ENCODE assay signal across 22 cellular contexts in genomic region chr15:67829647-67830504, GRCh38. TPM values are rescaled to one million over a fixed set of nuclear protein-coding genes. Genes with fewer than 3 reads are reported as not detected.
DNase-seq lines count a peak whose midpoint lies in the region; ATAC-seq and TF ChIP-seq lines count a peak whose summit lies in the region.
"Had no signal": no experiment of that assay in that cellular context is flagged by ENCODE, and none has a peak within 500 bp of the region (broad histone marks: within the 10 kb centered on the region; RNA-seq: fewer than 3 reads in every experiment).

No MANE protein-coding gene starts in this region.

- ATAC-seq in activated T-helper 17 cell treated with anti-CD3 and anti-CD28 coated beads, Interleukin-2, amount 50 U/mL, for 72 hours (replicated peaks): no peak
- ATAC-seq in memory B cell (ENCODE audit: low read depth): no peak
- no peak for ATAC-seq in upper lobe of right lung
- no peak for ATAC-seq in HG03280 (IDR thresholded peaks at IDR 0.05; ENCODE audit: unreplicated experiment)
- ATAC-seq: K562, right cardiac atrium had no signal

- H3K9me2 ChIP-seq in GM23248 (ENCODE audit: insufficient read depth): no peaks in the 10 kb centered on the region

- no peak overlapping the region for H3K4me3 ChIP-seq in upper lobe of right lung
- no peak overlapping the region for H3K4me3 ChIP-seq in GM23248
- H3K4me3 ChIP-seq: K562, SJCRH30 had no signal

- no peaks in the 10 kb centered on the region for H3K79me2 ChIP-seq in GM23248 (ENCODE audit: insufficient read depth)

- peaks cover 100% of the 10 kb centered on the region for H3K27me3 Mint-ChIP-seq in activated naive CD4-positive, alpha-beta T cell treated with anti-CD3 and anti-CD28 coated beads, Interleukin-2, amount 10 ng/mL, durations not matched to agents 7 days and 5 days
- peaks cover 72% of the 10 kb centered on the region for H3K27me3 Mint-ChIP-seq in activated naive CD4-positive, alpha-beta T cell treated with anti-CD3 and anti-CD28 coated beads for 36 hours (ENCODE audit: low read depth)
- peaks cover 59% of the 10 kb centered on the region for H3K27me3 Mint-ChIP-seq in activated T-helper 17 cell treated with anti-CD3 and anti-CD28 coated beads, Interleukin-2, amount 50 U/mL, for 72 hours
- H3K27me3 Mint-ChIP-seq in memory B cell: peaks cover 34% of the 10 kb centered on the region

- H3K27ac Mint-ChIP-seq in activated naive CD4-positive, alpha-beta T cell treated with anti-CD3 and anti-CD28 coated beads, Interleukin-2, amount 10 ng/mL, durations not matched to agents 7 days and 5 days: peak overlapping the region; percentile 72
- H3K27ac Mint-ChIP-seq in activated naive CD4-positive, alpha-beta T cell treated with anti-CD3 and anti-CD28 coated beads for 36 hours: no peak overlapping the region
- H3K27ac Mint-ChIP-seq in activated T-helper 17 cell treated with anti-CD3 and anti-CD28 coated beads, Interleukin-2, amount 50 U/mL, for 72 hours: no peak overlapping the region
- H3K27ac Mint-ChIP-seq in memory B cell: peak overlapping the region; percentile 1

- H3K4me1 ChIP-seq in upper lobe of right lung (peaks cover 55% of the 10 kb centered on the region), GM23248 (ENCODE audit: insufficient read depth) (no peaks in the 10 kb centered on the region)
- H3K4me1 ChIP-seq: SJCRH30 had no signal

- peaks cover 51% of the 10 kb centered on the region for H3K4me1 Mint-ChIP-seq in activated naive CD4-positive, alpha-beta T cell treated with anti-CD3 and anti-CD28 coated beads, Interleukin-2, amount 10 ng/mL, durations not matched to agents 7 days and 5 days
- H3K4me1 Mint-ChIP-seq in activated naive CD4-positive, alpha-beta T cell treated with anti-CD3 and anti-CD28 coated beads for 36 hours (ENCODE audit: low read depth): peaks cover 46% of the 10 kb centered on the region
- peaks cover 31% of the 10 kb centered on the region for H3K4me1 Mint-ChIP-seq in activated T-helper 17 cell treated with anti-CD3 and anti-CD28 coated beads, Interleukin-2, amount 50 U/mL, for 72 hours
- peaks cover 23% of the 10 kb centered on the region for H3K4me1 Mint-ChIP-seq in memory B cell

- WGBS in GM23248 (ENCODE audit: low coverage in 1 of 2, low lambda C conversion rate in 2 of 2, missing lambda C conversion rate in 2 of 2), 2 experiments: 33 to 40% methylated on average over 50 to 63 of the region's 68 CpGs

- H4K20me1 ChIP-seq in GM23248 (ENCODE audit: insufficient read depth): no peaks in the 10 kb centered on the region

- no peak overlapping the region for H2AFZ ChIP-seq in GM23248

- no peak overlapping the region for H3K9ac ChIP-seq in GM23248

- peaks cover 6% of the 10 kb centered on the region for H3K36me3 Mint-ChIP-seq in activated naive CD4-positive, alpha-beta T cell treated with anti-CD3 and anti-CD28 coated beads, Interleukin-2, amount 10 ng/mL, durations not matched to agents 7 days and 5 days
- no peaks in the 10 kb centered on the region for H3K36me3 Mint-ChIP-seq in activated naive CD4-positive, alpha-beta T cell treated with anti-CD3 and anti-CD28 coated beads for 36 hours (ENCODE audit: low read depth)
- peaks cover 8% of the 10 kb centered on the region for H3K36me3 Mint-ChIP-seq in activated T-helper 17 cell treated with anti-CD3 and anti-CD28 coated beads, Interleukin-2, amount 50 U/mL, for 72 hours (ENCODE audit: low read depth)
- peaks cover 2% of the 10 kb centered on the region for H3K36me3 Mint-ChIP-seq in memory B cell

- DNase-seq in activated naive CD4-positive, alpha-beta T cell treated with anti-CD3 and anti-CD28 coated beads, Interleukin-2, amount 10 ng/mL, durations not matched to agents 7 days and 5 days: no peak
- DNase-seq in activated naive CD4-positive, alpha-beta T cell treated with anti-CD3 and anti-CD28 coated beads for 36 hours: no peak
- DNase-seq in memory B cell (ENCODE audit: low spot score in 2 of 2) (no peak), upper lobe of right lung (peak; percentile 55), GM23248 (no peak), hippocampal formation (lab: John Stamatoyannopoulos, UW) (no peak)
- DNase-seq: ACHN; activated CD4-positive, alpha-beta T cell treated with anti-CD3 and anti-CD28 coated beads, Interleukin-2, amount 50 U/mL, for 1 hour; mesenchymal stem cell; NCI-H1092; NCI-H526 treated with DMSO at 0.1 percent for 48 hours; OCI-M1; right cardiac atrium; SJCRH30; stomach; T1000 had no signal

- no peak overlapping the region for H3K4me2 ChIP-seq in GM23248 (ENCODE audit: unreplicated experiment)

- no peak overlapping the region for H3K4me3 Mint-ChIP-seq in activated naive CD4-positive, alpha-beta T cell treated with anti-CD3 and anti-CD28 coated beads, Interleukin-2, amount 10 ng/mL, durations not matched to agents 7 days and 5 days
- H3K4me3 Mint-ChIP-seq in activated naive CD4-positive, alpha-beta T cell treated with anti-CD3 and anti-CD28 coated beads for 36 hours: no peak overlapping the region
- H3K4me3 Mint-ChIP-seq in activated T-helper 17 cell treated with anti-CD3 and anti-CD28 coated beads, Interleukin-2, amount 50 U/mL, for 72 hours: peak overlapping the region; percentile 37
- H3K4me3 Mint-ChIP-seq in memory B cell: no peak overlapping the region

- H3F3A ChIP-seq in GM23248 (ENCODE audit: insufficient read depth): no peaks in the 10 kb centered on the region

- in situ Hi-C loops in GM23248 (cut with MboI): loop anchor here (10.0 kb wide), 2 partner anchors 325 to 885 kb away; no protein-coding TSS in a partner anchor

- H3K27ac ChIP-seq in upper lobe of right lung (no peak overlapping the region), GM23248 (no peak overlapping the region)
- H3K27ac ChIP-seq: dorsolateral prefrontal cortex, esophagus muscularis mucosa, SJCRH30, stomach had no signal

- no peak for TF ChIP-seq CTCF in upper lobe of right lung (IDR thresholded peaks at IDR 0.05)

- no peaks in the 10 kb centered on the region for H3K9me3 ChIP-seq in upper lobe of right lung
- no peaks in the 10 kb centered on the region for H3K9me3 ChIP-seq in GM23248 (ENCODE audit: low read depth)
- H3K9me3 ChIP-seq: esophagus muscularis mucosa had no signal

- no peaks in the 10 kb centered on the region for H3K9me3 Mint-ChIP-seq in activated naive CD4-positive, alpha-beta T cell treated with anti-CD3 and anti-CD28 coated beads, Interleukin-2, amount 10 ng/mL, durations not matched to agents 7 days and 5 days
- no peaks in the 10 kb centered on the region for H3K9me3 Mint-ChIP-seq in activated naive CD4-positive, alpha-beta T cell treated with anti-CD3 and anti-CD28 coated beads for 36 hours
- no peaks in the 10 kb centered on the region for H3K9me3 Mint-ChIP-seq in activated T-helper 17 cell treated with anti-CD3 and anti-CD28 coated beads, Interleukin-2, amount 50 U/mL, for 72 hours
- peaks cover 5% of the 10 kb centered on the region for H3K9me3 Mint-ChIP-seq in memory B cell

- peaks cover 100% of the 10 kb centered on the region for H3K27me3 ChIP-seq in upper lobe of right lung
- peaks cover 92% of the 10 kb centered on the region for H3K27me3 ChIP-seq in GM23248 (replicated peaks; ENCODE audit: insufficient read depth)
- H3K27me3 ChIP-seq: SJCRH30 had no signal

- intact Hi-C loops in activated naive CD4-positive, alpha-beta T cell treated with anti-CD3 and anti-CD28 coated beads for 36 hours (cut with micrococcal nuclease): no loop called here
- intact Hi-C loops in upper lobe of right lung (cut with DNase I): loop anchor here (5.0 to 10.0 kb wide), 3 partner anchors 305 to 885 kb away; partner anchors contain the start of gene C15orf61

- CTCF ChIA-PET in activated naive CD4-positive, alpha-beta T cell treated with anti-CD3 and anti-CD28 coated beads, Interleukin-2, amount 10 ng/mL, durations not matched to agents 7 days and 5 days (lab: Charles Lee): no interaction called here
- CTCF ChIA-PET in activated naive CD4-positive, alpha-beta T cell treated with anti-CD3 and anti-CD28 coated beads for 36 hours (lab: Charles Lee): interaction anchor here (1.3 kb wide), 1 partner anchor 372 kb away, joined by 6 read pairs; no protein-coding TSS in a partner anchor

- H3K36me3 ChIP-seq in upper lobe of right lung (no peaks in the 10 kb centered on the region), GM23248 (ENCODE audit: low read depth) (no peaks in the 10 kb centered on the region)
- H3K36me3 ChIP-seq: esophagus muscularis mucosa, SJCRH30, stomach had no signal

RNA-seq across cellular contexts. Expression of gene SKOR1, which starts 4.6 kb away (rescaled TPM):
- under 1 TPM; 0.07 to 0.15 TPM for total RNA-seq in activated naive CD4-positive, alpha-beta T cell treated with anti-CD3 and anti-CD28 coated beads for 36 hours
- total RNA-seq in activated T-helper 17 cell treated with anti-CD3 and anti-CD28 coated beads, Interleukin-2, amount 50 U/mL, for 72 hours: under 1 TPM; 0.08 to 0.13 TPM
- 0.52 TPM for total RNA-seq in upper lobe of right lung
- 0.11 TPM in 1 of 2 replicates, not detected in the other for total RNA-seq in GM23248 (2014; rRNA removed; shearing (Covaris generic))
- polyA plus RNA-seq in GM23248 (2016; fragmentation: Nextera tagmentation; extraction: Ambion mirVana): not detected in 2 replicates

RNA-seq across cellular contexts. Expression of gene RNU6-1, which starts 10.0 kb away (rescaled TPM):
- not detected for total RNA-seq in activated naive CD4-positive, alpha-beta T cell treated with anti-CD3 and anti-CD28 coated beads for 36 hours
- not detected for total RNA-seq in activated T-helper 17 cell treated with anti-CD3 and anti-CD28 coated beads, Interleukin-2, amount 50 U/mL, for 72 hours
- total RNA-seq in upper lobe of right lung: not detected
- total RNA-seq in GM23248 (2014; rRNA removed; shearing (Covaris generic)): not detected in 2 replicates
- polyA plus RNA-seq in GM23248 (2016; fragmentation: Nextera tagmentation; extraction: Ambion mirVana): not detected in 2 replicates
- total RNA-seq: bronchial epithelial cell, dorsolateral prefrontal cortex, esophagus muscularis mucosa, K562, right cardiac atrium, SJCRH30, stomach had no signal
- polyA plus RNA-seq: K562, right cardiac atrium, stomach had no signal

Comparison
In these comparisons a context has a peak if more than half of its experiments do, and no peak if none do; other contexts are left out.
1. H3K27ac Mint-ChIP-seq: peak in activated naive CD4-positive, alpha-beta T cell treated with anti-CD3 and anti-CD28 coated beads, Interleukin-2, amount 10 ng/mL, durations not matched to agents 7 days and 5 days (single experiment) and memory B cell (single experiment); none in activated naive CD4-positive, alpha-beta T cell treated with anti-CD3 and anti-CD28 coated beads for 36 hours (single experiment) and activated T-helper 17 cell treated with anti-CD3 and anti-CD28 coated beads, Interleukin-2, amount 50 U/mL, for 72 hours (single experiment).